ENCODE assay signal across 1 cellular context in genomic region chr7:42017356-42017986, GRCh38.
TF ChIP-seq lines count a peak whose summit lies in the region.

No MANE protein-coding gene starts in this region.

TF ChIP-seq in WTC11, 78 proteins besides CTCF, POLR2A, EP300 and RAD21 (continued from another document):
- TF ChIP-seq ZNF532 (CRISPR knock-in tag; IDR thresholded peaks at IDR 0.05; ENCODE audit: borderline replicate concordance): no peak
- TF ChIP-seq NFATC4 (CRISPR knock-in tag; IDR thresholded peaks at IDR 0.05): no peak
- no peak for TF ChIP-seq KAT7 (CRISPR knock-in tag; IDR thresholded peaks at IDR 0.05; ENCODE audit: borderline replicate concordance)
- no peak for TF ChIP-seq RORB (CRISPR knock-in tag; IDR thresholded peaks at IDR 0.05)
- no peak for TF ChIP-seq NR2C2 (CRISPR knock-in tag; IDR thresholded peaks at IDR 0.05)
- no peak for TF ChIP-seq ELF4 (CRISPR knock-in tag; IDR thresholded peaks at IDR 0.05; ENCODE audit: low read depth)
- TF ChIP-seq ARID4B (CRISPR knock-in tag; IDR thresholded peaks at IDR 0.05; ENCODE audit: borderline replicate concordance): no peak
- TF ChIP-seq GABPB1 (CRISPR knock-in tag; IDR thresholded peaks at IDR 0.05): no peak
- no peak for TF ChIP-seq ZNF281 (CRISPR knock-in tag; IDR thresholded peaks at IDR 0.05)
